ENCODE assay signal across 22 cellular contexts in genomic region chr16:31088459-31089183, GRCh38. TPM values are rescaled to one million over a fixed set of nuclear protein-coding genes. Genes with fewer than 3 reads are reported as not detected.
A peak's percentile ranks its signal among the peaks of the same experiment; 100 is the strongest.
DNase-seq lines count a peak whose midpoint lies in the region; ATAC-seq lines count a peak whose summit lies in the region.
"Had no signal": no experiment of that assay in that cellular context is flagged by ENCODE, and none has a peak within 500 bp of the region (broad histone marks: within the 10 kb centered on the region; RNA-seq: fewer than 3 reads in every experiment).

TSS of gene PRSS53 (minus strand) at chr16:31088943. CDS start at chr16:31088809, 134 bp downstream.

- no peak within 1 kb of the TSS for H3K4me3 ChIP-seq in mesenchymal stem cell (ENCODE audit: insufficient read depth in 1 of 2, low read depth in 1 of 2, low read length in 2 of 2)
- H3K4me3 ChIP-seq: BLaER1, HAP-1, lower lobe of right lung, SJCRH30, vagina had no signal

- WGBS in mesenchymal stem cell = 92% methylated on average over 15 of the region's 15 CpGs

- peak within 1 kb of the TSS in 1 of 2 experiments; percentile 15 for H2BK12ac ChIP-seq in mesenchymal stem cell (ENCODE audit: low read length in 2 of 2)

- H3K36me3 ChIP-seq in mesenchymal stem cell (ENCODE audit: control insufficient read depth in 1 of 2, insufficient read depth in 2 of 2, low read depth in 1 of 2, low read length in 2 of 2) = peaks cover 73 to 81% of the 10 kb centered on the region in 2 experiments

- no peaks in the 10 kb centered on the region for H3K27me3 Mint-ChIP-seq in T-cell
- H3K27me3 Mint-ChIP-seq: activated CD8-positive, alpha-beta memory T cell treated with anti-CD3 and anti-CD28 coated beads, Interleukin-2, amount 10 ng/mL, durations not matched to agents 7 days and 5 days had no signal

- no peak within 1 kb of the TSS for H2BK120ac ChIP-seq in mesenchymal stem cell (ENCODE audit: low read depth, low read length)

- no peak within 1 kb of the TSS for H3K18ac ChIP-seq in mesenchymal stem cell (ENCODE audit: low read depth in 1 of 2, low read length in 2 of 2)

- H3K27me3 ChIP-seq in mesenchymal stem cell (ENCODE audit: control insufficient read depth in 1 of 2, insufficient read depth in 1 of 2, low read length in 2 of 2) = no peaks in the 10 kb centered on the region
- H3K27me3 ChIP-seq: BLaER1, SJCRH30, vagina had no signal

- H3K79me1 ChIP-seq in mesenchymal stem cell (replicated peaks; ENCODE audit: low read length, poor library complexity, severe bottlenecking) = peaks cover 46% of the 10 kb centered on the region

- H4K91ac ChIP-seq in mesenchymal stem cell (ENCODE audit: low read length) = peak within 1 kb of the TSS; percentile 21

- no peak within 1 kb of the TSS for H2BK15ac ChIP-seq in mesenchymal stem cell (ENCODE audit: low read depth, poor library complexity, severe bottlenecking)

- no peak within 1 kb of the TSS for H3K23ac ChIP-seq in mesenchymal stem cell (ENCODE audit: low read length in 2 of 2)

- CTCF ChIA-PET in T-cell (lab: Charles Lee) = no interaction called here

- POLR2A ChIA-PET in T-cell (lab: Charles Lee) = no interaction called here

- no peak within 1 kb of the TSS for H3K27ac ChIP-seq in mesenchymal stem cell (ENCODE audit: low read length, poor library complexity, severe bottlenecking)
- H3K27ac ChIP-seq: BLaER1, epithelial cell of prostate, lower lobe of right lung, SJCRH30, vagina had no signal

- H3K4me1 Mint-ChIP-seq in T-cell = peaks cover 10 to 12% (median 10%) of the 10 kb centered on the region in 3 donors

- peak; percentile 33 for DNase-seq in NCI-H2171 treated with DMSO at 0.1 percent for 48 hours (lab: John Stamatoyannopoulos, UW)
- DNase-seq in NCI-H2171 (lab: John Stamatoyannopoulos, UW) = no peak
- DNase-seq in DMS53 treated with DMSO at 0.1 percent for 48 hours (lab: John Stamatoyannopoulos, UW; ENCODE audit: unreplicated experiment) = peak; percentile 48
- no peak for DNase-seq in T-cell
- DNase-seq in mesenchymal stem cell = no peak
- DNase-seq in stimulated activated CD4-positive, alpha-beta T cell treated with anti-CD3 and anti-CD28 coated beads, Interleukin-12 subunit alpha, Interleukin-12 subunit beta, amount 100 ng/mL, for 4 hours = no peak
- DNase-seq in posterior vena cava (ENCODE audit: low spot score) = no peak
- DNase-seq: activated CD8-positive, alpha-beta memory T cell treated with anti-CD3 and anti-CD28 coated beads, Interleukin-2, amount 10 ng/mL, durations not matched to agents 7 days and 5 days; Calu3; dermis blood vessel endothelial cell; hypothalamus; islet precursor cell; lower lobe of right lung; NCI-H774; stimulated activated CD8-positive, alpha-beta memory T cell treated with anti-CD3 and anti-CD28 coated beads, Interleukin-4, amount 100 ng/mL, for 48 hours had no signal

- intact Hi-C loops in posterior vena cava (cut with DNase I) = loop anchor here in 1 of 2 donors (10.0 kb wide), 1 partner anchor 374 kb away; no protein-coding TSS in a partner anchor

- H2BK5ac ChIP-seq in mesenchymal stem cell (ENCODE audit: low read depth, low read length, poor library complexity, severe bottlenecking) = no peak within 1 kb of the TSS

- H3K4me2 ChIP-seq in mesenchymal stem cell (ENCODE audit: low read length, poor library complexity, severe bottlenecking) = no peak within 1 kb of the TSS
- H3K4me2 ChIP-seq: BLaER1 had no signal

- no peak within 1 kb of the TSS for H4K8ac ChIP-seq in mesenchymal stem cell (ENCODE audit: low read length)

- H3K4ac ChIP-seq in mesenchymal stem cell (ENCODE audit: low read depth in 1 of 2, low read length in 2 of 2) = no peak within 1 kb of the TSS

- peaks cover 36% of the 10 kb centered on the region for H3K4me1 ChIP-seq in mesenchymal stem cell (ENCODE audit: control insufficient read depth, insufficient read depth, low read depth, low read length)

- H2AFZ ChIP-seq in mesenchymal stem cell (ENCODE audit: low read depth, low read length) = no peak within 1 kb of the TSS

- H3K36me3 Mint-ChIP-seq in T-cell = peaks cover 12% of the 10 kb centered on the region

- H3K9ac ChIP-seq in mesenchymal stem cell (ENCODE audit: low read length) = peak within 1 kb of the TSS; percentile 43
- H3K9ac ChIP-seq: BLaER1 had no signal

- H2AK5ac ChIP-seq in mesenchymal stem cell (ENCODE audit: low read length, severe bottlenecking) = no peak within 1 kb of the TSS

- H3K14ac ChIP-seq in mesenchymal stem cell (ENCODE audit: low read length in 2 of 2) = no peak within 1 kb of the TSS

- H3K9me3 ChIP-seq in mesenchymal stem cell (ENCODE audit: control insufficient read depth, low read length) = no peaks in the 10 kb centered on the region
- H3K9me3 ChIP-seq: BLaER1, HAP-1, lower lobe of right lung, SJCRH30, vagina had no signal

- no peak for ATAC-seq in T-cell (replicated peaks in 1 of 4)
- ATAC-seq in GM18519 (IDR thresholded peaks at IDR 0.05; ENCODE audit: low FRiP score, unreplicated experiment) = no peak
- ATAC-seq: activated CD8-positive, alpha-beta memory T cell treated with anti-CD3 and anti-CD28 coated beads, Interleukin-2, amount 10 ng/mL, durations not matched to agents 7 days and 5 days; lower lobe of right lung had no signal

- H3K27ac Mint-ChIP-seq in T-cell = no peak within 1 kb of the TSS
- H3K27ac Mint-ChIP-seq: activated T-helper 2 cell treated with anti-CD3 and anti-CD28 coated beads, Interferon-gamma antibody, Interleukin-2, Interleukin-4, amounts not matched to agents 10 μg/mL and 5 μg/mL and 100 μg/mL, durations not matched to agents 14 hours and 24 hours and 36 hours had no signal

- no peak within 1 kb of the TSS for H3K4me3 Mint-ChIP-seq in T-cell
- H3K4me3 Mint-ChIP-seq: activated CD8-positive, alpha-beta memory T cell treated with anti-CD3 and anti-CD28 coated beads, Interleukin-2, amount 10 ng/mL, durations not matched to agents 7 days and 5 days had no signal

- no peaks in the 10 kb centered on the region for H3K9me3 Mint-ChIP-seq in T-cell
- H3K9me3 Mint-ChIP-seq: activated T-helper 2 cell treated with anti-CD3 and anti-CD28 coated beads, Interferon-gamma antibody, Interleukin-2, Interleukin-4, amounts not matched to agents 10 μg/mL and 5 μg/mL and 100 μg/mL, durations not matched to agents 14 hours and 24 hours and 36 hours had no signal

RNA-seq across cellular contexts. Expression of gene PRSS53, which starts in this region (rescaled TPM):
- total RNA-seq in T-cell = 10 to 100 TPM in 3 of 5 donors, 1 to 10 TPM in 2; 4.5 to 15.3 (median 13.1) TPM
- polyA plus RNA-seq in mesenchymal stem cell (2013, experiment 1 of 2) = 2.1 TPM
- polyA plus RNA-seq in mesenchymal stem cell (2013, experiment 2 of 2) = 2.1 TPM
- 1 to 10 TPM; 1.5 to 3.5 TPM for total RNA-seq in posterior vena cava

Comparison
In these comparisons a context has a peak if more than half of its experiments do, and no peak if none do; other contexts are left out.
1. DNase-seq: peak in NCI-H2171 treated with DMSO at 0.1 percent for 48 hours (single experiment) and DMS53 treated with DMSO at 0.1 percent for 48 hours (single experiment); none in NCI-H2171 (single experiment), T-cell (0 of 34), mesenchymal stem cell (single experiment), stimulated activated CD4-positive, alpha-beta T cell treated with anti-CD3 and anti-CD28 coated beads, Interleukin-12 subunit alpha, Interleukin-12 subunit beta, amount 100 ng/mL, for 4 hours (single experiment) and posterior vena cava (single experiment).